Comparison of ENCODE assay signal across 8 cellular contexts in the genomic region with DNA sequence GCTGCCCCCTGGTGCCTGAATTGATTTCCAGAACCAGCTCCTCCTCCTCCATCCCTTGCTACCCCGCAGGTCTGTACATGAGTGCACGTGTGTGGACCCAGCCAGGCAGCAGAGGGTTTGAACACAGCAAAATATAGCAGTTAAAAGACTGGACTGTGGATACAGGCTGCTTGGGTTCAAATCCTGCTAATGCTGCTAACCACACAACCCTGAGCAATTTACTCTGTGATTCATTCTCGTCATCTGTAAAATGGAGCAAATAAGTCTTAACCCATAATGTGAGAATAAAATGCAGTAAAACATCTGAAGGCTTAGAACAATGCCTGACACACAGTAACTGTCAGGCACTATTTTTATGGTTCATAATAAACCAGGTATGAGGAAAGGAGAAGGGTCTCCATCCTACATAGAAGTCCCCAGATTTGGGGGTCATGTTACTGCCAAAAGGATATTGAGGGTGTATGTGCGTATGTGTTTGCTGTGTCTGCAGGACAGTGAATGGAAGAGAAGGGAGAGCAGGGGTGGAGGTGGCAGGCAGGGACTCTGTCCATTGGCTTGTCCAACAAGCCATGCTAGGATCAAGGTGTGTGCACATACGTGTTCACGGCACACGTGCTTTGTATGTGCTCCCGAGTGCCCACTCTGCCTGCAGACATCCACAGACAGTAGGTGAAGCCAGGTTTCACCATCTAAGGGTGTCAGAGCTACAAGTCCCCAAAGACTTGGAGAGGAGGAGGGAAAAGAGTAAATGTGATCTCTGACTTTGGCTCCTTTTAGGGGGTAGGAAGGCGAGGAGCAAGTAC. TPM values are rescaled to one million over a fixed set of nuclear protein-coding genes. Genes with fewer than 3 reads are reported as not detected.
DNase-seq lines count a peak whose midpoint lies in the region; ATAC-seq and TF ChIP-seq lines count a peak whose summit lies in the region.

No MANE protein-coding gene starts in this region.

- peaks cover 8 to 28% of the 10 kb centered on the region in 2 donors for H3K36me3 Mint-ChIP-seq in CD4-positive, alpha-beta memory T cell

- intact Hi-C loops in CD4-positive, alpha-beta memory T cell (cut with micrococcal nuclease): loop anchor here (1.0 to 5.0 kb wide), 8 partner anchors 12 to 599 kb away; a partner anchor contains a TSS
- intact Hi-C loops in gastrocnemius medialis (cut with DNase I; ENCODE audit: low total_unique reads): loop anchor here (1.0 to 5.0 kb wide), 3 partner anchors 43 to 355 kb away; a partner anchor contains a TSS

- H3K4me1 Mint-ChIP-seq in CD4-positive, alpha-beta memory T cell: peaks cover 21 to 51% (median 31%) of the 10 kb centered on the region in 4 donors

- H3K27me3 Mint-ChIP-seq in CD4-positive, alpha-beta memory T cell: peaks cover 0 to 4% of the 10 kb centered on the region in 2 donors

- DNase-seq in CD4-positive, alpha-beta memory T cell: no peak
- DNase-seq in Peyer's patch (no peak), gastrocnemius medialis (no peak), NOMO-1 treated with dmso at 0.1 percent for 144 hours (lab: John Stamatoyannopoulos, UW; ENCODE audit: unreplicated experiment) (no peak), KBM-7 (no peak), SK-N-DZ (ENCODE audit: low spot score) (no peak)

- TF ChIP-seq POLR2A in Peyer's patch (IDR thresholded peaks at IDR 0.05): no peak
- no peak for TF ChIP-seq POLR2A in gastrocnemius medialis (IDR thresholded peaks at IDR 0.05)

- CTCF ChIA-PET in CD4-positive, alpha-beta memory T cell (lab: Charles Lee; ENCODE audit: partially characterized antibody): interaction anchor here (0.5 to 9.3 kb wide), 30 partner anchors 13 to 599 kb away, joined by 3 to 458 read pairs (median 5); a partner anchor contains a TSS

- in situ Hi-C loops in gastrocnemius medialis (cut with MboI; ENCODE audit: low sequenced_read_pairs in 4 of 4) (loop anchor here (5.0 to 10.0 kb wide), 2 partner anchors 45 to 48 kb away; no protein-coding TSS in a partner anchor), KBM-7 (cut with MboI; ENCODE audit: low pct_unique_long_range_greater_than_20kb, low sequenced_read_pairs) (no loop called here)

- H3K27me3 ChIP-seq in CD4-positive, alpha-beta memory T cell (ENCODE audit: insufficient read depth, low read length): no peaks in the 10 kb centered on the region
- no peaks in the 10 kb centered on the region for H3K27me3 ChIP-seq in Peyer's patch
- no peaks in the 10 kb centered on the region for H3K27me3 ChIP-seq in esophagus (ENCODE audit: control insufficient read depth in 1 of 2, insufficient read depth in 2 of 2, low read length in 2 of 2)
- H3K27me3 ChIP-seq in gastrocnemius medialis: no peaks in the 10 kb centered on the region

- H3K4me3 ChIP-seq in CD4-positive, alpha-beta memory T cell (ENCODE audit: low read length in 2 of 2): peak overlapping the region in 1 of 2 donors; percentile 90
- H3K4me3 ChIP-seq in Peyer's patch (peak overlapping the region; percentile 74 to 81 (median 76)), esophagus (ENCODE audit: low read depth in 1 of 2, low read length in 2 of 2) (peak overlapping the region; percentile 81 to 91), gastrocnemius medialis (peak overlapping the region; percentile 58 to 68 (median 64))

- TF ChIP-seq CTCF in Peyer's patch (IDR thresholded peaks at IDR 0.05) (peak in 2 of 6 experiments; percentile 74 to 83), gastrocnemius medialis (IDR thresholded peaks at IDR 0.05 in 4 of 5, conservative IDR thresholded peaks at IDR 0.05 in 1 of 5) (peak in 2 of 5 experiments; percentile 82 to 84)

- peak overlapping the region; percentile 93 for H3K27ac ChIP-seq in CD4-positive, alpha-beta memory T cell (ENCODE audit: low read depth, low read length)
- H3K27ac ChIP-seq in Peyer's patch (peak overlapping the region; percentile 98 to 99 (median 98)), esophagus (ENCODE audit: low read depth in 2 of 2, low read length in 1 of 2) (peak overlapping the region; percentile 100), gastrocnemius medialis (peak overlapping the region; percentile 87 to 94 (median 93))

- peak overlapping the region; percentile 94 to 100 (median 98) for H3K27ac Mint-ChIP-seq in CD4-positive, alpha-beta memory T cell

- H3K36me3 ChIP-seq in CD4-positive, alpha-beta memory T cell (ENCODE audit: insufficient read depth, low read length): peaks cover 7% of the 10 kb centered on the region
- peaks cover 0 to 7% (median 0%) of the 10 kb centered on the region in 3 donors for H3K36me3 ChIP-seq in Peyer's patch
- no peaks in the 10 kb centered on the region for H3K36me3 ChIP-seq in esophagus (ENCODE audit: control insufficient read depth in 2 of 2, insufficient read depth in 2 of 2, low read length in 1 of 2)
- no peaks in the 10 kb centered on the region for H3K36me3 ChIP-seq in gastrocnemius medialis

- ATAC-seq in GM21515 (IDR thresholded peaks at IDR 0.05; ENCODE audit: unreplicated experiment): peak; percentile 49
- peak; percentile 52 to 67 for ATAC-seq in gastrocnemius medialis

- H3K9me3 ChIP-seq in CD4-positive, alpha-beta memory T cell (ENCODE audit: control insufficient read depth in 1 of 2, low read length in 2 of 2): no peaks in the 10 kb centered on the region
- no peaks in the 10 kb centered on the region for H3K9me3 ChIP-seq in Peyer's patch
- H3K9me3 ChIP-seq in esophagus (ENCODE audit: control insufficient read depth in 2 of 2, insufficient read depth in 1 of 2, low read depth in 1 of 2, low read length in 1 of 2): no peaks in the 10 kb centered on the region
- H3K9me3 ChIP-seq in gastrocnemius medialis: no peaks in the 10 kb centered on the region

- 60 to 63% methylated on average over 9 of the region's 9 CpGs for WGBS in esophagus, 2 donors

- H3K9me3 Mint-ChIP-seq in CD4-positive, alpha-beta memory T cell: peaks cover 0 to 10% (median 0%) of the 10 kb centered on the region in 8 donors

- H3K4me1 ChIP-seq in CD4-positive, alpha-beta memory T cell (ENCODE audit: insufficient read depth, low read length): peaks cover 31% of the 10 kb centered on the region
- H3K4me1 ChIP-seq in Peyer's patch (peaks cover 0 to 34% (median 5%) of the 10 kb centered on the region in 4 donors), esophagus (ENCODE audit: control insufficient read depth in 2 of 2, insufficient read depth in 2 of 2, low read length in 1 of 2) (peaks cover 0 to 4% of the 10 kb centered on the region in 2 donors), gastrocnemius medialis (peaks cover 9 to 15% of the 10 kb centered on the region in 2 donors)

- POLR2A ChIA-PET in CD4-positive, alpha-beta memory T cell (lab: Charles Lee; ENCODE audit: partially characterized antibody): interaction anchor here (0.6 to 12.1 kb wide), 37 partner anchors 8 to 856 kb away, joined by 3 to 622 read pairs (median 5); a partner anchor contains a TSS

- peak overlapping the region; percentile 93 to 100 (median 96) for H3K4me3 Mint-ChIP-seq in CD4-positive, alpha-beta memory T cell

RNA-seq across cellular contexts. Expression of a gene that starts 1.5 kb away (rescaled TPM):
- total RNA-seq in CD4-positive, alpha-beta memory T cell: 100 to 1,000 TPM; 399 to 424 TPM
- polyA plus RNA-seq in CD4-positive, alpha-beta memory T cell: 10 to 100 TPM; 78.4 to 91.7 TPM
- total RNA-seq in Peyer's patch (100 to 1,000 TPM; 278 to 416 (median 382) TPM), gastrocnemius medialis (10 to 100 TPM; 12.5 to 17.4 (median 14.4) TPM)
- polyA plus RNA-seq in esophagus: 100 to 1,000 TPM; 101 to 145 TPM
- polyA plus RNA-seq in SK-N-DZ (2014; cell fraction: cytosol; rRNA removed): 37.1 and 42.2 TPM in 2 replicates
- polyA plus RNA-seq in SK-N-DZ (2014; cell fraction: nucleus; rRNA removed): 129 TPM in 2 replicates

RNA-seq across cellular contexts. Expression of a gene that starts 15.6 kb away (rescaled TPM):
- total RNA-seq in CD4-positive, alpha-beta memory T cell: 10 to 100 TPM in 1 of 2 experiments, 1 to 10 TPM in 1; 9.7 to 11.6 TPM
- under 1 TPM in 1 of 2 donors, not detected in 1; 0.38 TPM for polyA plus RNA-seq in CD4-positive, alpha-beta memory T cell
- total RNA-seq in Peyer's patch (100 to 1,000 TPM; 128 to 312 (median 207) TPM), gastrocnemius medialis (10 to 100 TPM; 26.1 to 53.5 (median 49.8) TPM)
- 10 to 100 TPM; 29.6 to 47.6 TPM for polyA plus RNA-seq in esophagus
- 6.4 and 7.8 TPM in 2 replicates for polyA plus RNA-seq in SK-N-DZ (2014; cell fraction: cytosol; rRNA removed)
- 16.5 and 44.9 TPM in 2 replicates for polyA plus RNA-seq in SK-N-DZ (2014; cell fraction: nucleus; rRNA removed)

RNA-seq across cellular contexts. Expression of a gene that starts 23.8 kb away (rescaled TPM):
- total RNA-seq in CD4-positive, alpha-beta memory T cell: 10 to 100 TPM; 17.5 to 19.5 TPM
- 1 to 10 TPM in 1 of 2 donors, under 1 TPM in 1; 0.41 to 1.8 TPM for polyA plus RNA-seq in CD4-positive, alpha-beta memory T cell
- total RNA-seq in Peyer's patch: 10 to 100 TPM in 2 of 4 donors, 1 to 10 TPM in 2; 7.4 to 17.0 (median 10.3) TPM
- polyA plus RNA-seq in esophagus: 10 to 100 TPM; 11.6 to 19.3 TPM
- total RNA-seq in gastrocnemius medialis: 1 to 10 TPM; 4.8 to 9.5 (median 5.5) TPM
- polyA plus RNA-seq in SK-N-DZ (2014; cell fraction: cytosol; rRNA removed): 24.6 and 39.9 TPM in 2 replicates
- polyA plus RNA-seq in SK-N-DZ (2014; cell fraction: nucleus; rRNA removed): 33.8 and 35.6 TPM in 2 replicates

RNA-seq across cellular contexts. Expression of a gene that starts 34.1 kb away (rescaled TPM):
- 10 to 100 TPM; 27.2 TPM for total RNA-seq in CD4-positive, alpha-beta memory T cell
- polyA plus RNA-seq in CD4-positive, alpha-beta memory T cell: 1 to 10 TPM; 4.6 to 6.5 TPM
- total RNA-seq in Peyer's patch (10 to 100 TPM in 1 of 4 donors, 1 to 10 TPM in 3; 4.6 to 11.6 (median 5.7) TPM), gastrocnemius medialis (1 to 10 TPM; 1.2 to 6.7 (median 1.9) TPM)
- 1 to 10 TPM; 3.0 TPM for polyA plus RNA-seq in esophagus
- polyA plus RNA-seq in SK-N-DZ (2014; cell fraction: cytosol; rRNA removed): 48.5 and 61.1 TPM in 2 replicates
- 58.2 and 72.1 TPM in 2 replicates for polyA plus RNA-seq in SK-N-DZ (2014; cell fraction: nucleus; rRNA removed)

RNA-seq across cellular contexts. Expression of a gene that starts 34.7 kb away (rescaled TPM):
- not detected for total RNA-seq in CD4-positive, alpha-beta memory T cell
- not detected for polyA plus RNA-seq in CD4-positive, alpha-beta memory T cell
- total RNA-seq in Peyer's patch (not detected), gastrocnemius medialis (not detected)
- polyA plus RNA-seq in esophagus: not detected
- not detected in 2 replicates for polyA plus RNA-seq in SK-N-DZ (2014; cell fraction: cytosol; rRNA removed)
- not detected in 2 replicates for polyA plus RNA-seq in SK-N-DZ (2014; cell fraction: nucleus; rRNA removed)

Comparison
In these comparisons a context has a peak if more than half of its experiments do, and no peak if none do; other contexts are left out.
1. RNA of a gene that starts 1.5 kb away (total RNA-seq): 399 to 424 TPM in CD4-positive, alpha-beta memory T cell and 278 to 416 TPM in Peyer's patch; 12.5 to 17.4 TPM in gastrocnemius medialis; every median in the first group is over 10 times any median in the second.
2. Peak in every context shown above with its lines, with median percentiles within 50 percentile points of each other: H3K27ac ChIP-seq.